12 cellular contexts compared by ENCODE assay signal in the genomic region with DNA sequence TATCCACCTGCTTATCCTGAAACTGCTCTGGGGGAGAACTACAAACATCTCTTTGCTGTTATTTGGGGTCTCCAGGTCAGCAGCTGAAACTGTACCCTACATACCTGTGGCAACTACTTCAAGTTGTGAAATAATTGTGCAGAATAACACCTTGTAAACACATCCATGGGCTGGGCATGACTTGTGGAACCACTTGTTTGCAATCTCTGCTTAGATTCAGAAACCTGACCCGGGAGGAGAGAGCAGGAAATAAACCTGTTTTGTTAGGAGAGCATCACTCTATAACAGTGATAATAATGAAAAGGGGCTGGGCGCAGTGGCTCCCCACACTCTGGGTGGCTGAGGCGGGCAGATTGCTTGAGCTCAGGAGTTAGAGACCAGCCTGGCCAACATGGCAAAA.
"Had no signal": no experiment of that assay in that cellular context is flagged by ENCODE, and none has a peak within 500 bp of the region (broad histone marks: within the 10 kb centered on the region; RNA-seq: fewer than 3 reads in every experiment).

No MANE protein-coding gene starts in this region.

- H3K4me3 ChIP-seq: left ventricle myocardium inferior, mucosa of descending colon had no signal

- DNase-seq: activated CD4-positive, alpha-beta T cell treated with anti-CD3 and anti-CD28 coated beads, Interleukin-2, amount 10 ng/mL, durations not matched to agents 24 days and 14 days; activated CD8-positive, alpha-beta memory T cell treated with anti-CD3 and anti-CD28 coated beads, Interleukin-2, amount 50 U/mL, for 4 hours; activated CD8-positive, alpha-beta T cell treated with anti-CD3 and anti-CD28 coated beads, Interleukin-2, amount 10 ng/mL, durations not matched to agents 7 days and 5 days; activated effector memory CD4-positive, alpha-beta T cell treated with anti-CD3 and anti-CD28 coated beads, Interleukin-2, amount 50 U/mL, for 16 hours; activated T-cell treated with anti-CD3 and anti-CD28 coated beads, Interleukin-2, amount 50 U/mL, for 48 hours; effector CD8-positive, alpha-beta T cell; foreskin melanocyte; left ventricle myocardium inferior; mucosa of descending colon; naive thymus-derived CD4-positive, alpha-beta T cell; stimulated activated naive CD8-positive, alpha-beta T cell treated with anti-CD3 and anti-CD28 coated beads, Interleukin-15, amount 100 ng/mL, for 72 hours had no signal

- FAIRE-seq: TTC549 had no signal

- H3K36me3 ChIP-seq: left ventricle myocardium inferior had no signal

- H3K4me1 ChIP-seq: left ventricle myocardium inferior had no signal

- H3K9me3 ChIP-seq: mucosa of descending colon had no signal

- H3K27ac ChIP-seq: left ventricle myocardium inferior had no signal
